ENCODE assay signal across 22 cellular contexts in genomic region chr10:65555192-65555591, GRCh38.
DNase-seq lines count a peak whose midpoint lies in the region; FAIRE-seq and TF ChIP-seq lines count a peak whose summit lies in the region.
"Had no signal": no experiment of that assay in that cellular context is flagged by ENCODE, and none has a peak within 500 bp of the region (broad histone marks: within the 10 kb centered on the region; RNA-seq: fewer than 3 reads in every experiment).

No MANE protein-coding gene starts in this region.

- H2BK15ac ChIP-seq in H1 (ENCODE audit: low read length) (no peak overlapping the region), neuronal stem cell (ENCODE audit: low read length) (no peak overlapping the region)

- no peak overlapping the region for H4K8ac ChIP-seq in H1 (ENCODE audit: extremely low read depth, insufficient read depth, low read length)
- no peak overlapping the region for H4K8ac ChIP-seq in neuronal stem cell (ENCODE audit: low read depth, low read length)

- H2AK5ac ChIP-seq in H1 (ENCODE audit: low read depth, low read length) (no peak overlapping the region), neuronal stem cell (ENCODE audit: low read depth, low read length) (no peak overlapping the region)

- POLR2A ChIA-PET in MCF 10A (lab: Yijun Ruan, JAX) (interaction anchor here (0.5 to 0.6 kb wide), 2 partner anchors 14 to 257 kb away, joined by 3 read pairs; no protein-coding TSS in a partner anchor), H1 (lab: Charles Lee; ENCODE audit: partially characterized antibody) (no interaction called here)

- H4K5ac ChIP-seq in H1 (ENCODE audit: insufficient read length, low read depth, low read length): no peak overlapping the region

- no peaks in the 10 kb centered on the region for H3K9me3 ChIP-seq in mammary epithelial cell (replicated peaks; ENCODE audit: insufficient read depth, low read length)
- H3K9me3 ChIP-seq in H1 (ENCODE audit: insufficient read depth in 2 of 2, low read depth in 1 of 2, low read length in 1 of 2): no peaks in the 10 kb centered on the region
- H3K9me3 ChIP-seq in neuronal stem cell (replicated peaks in 1 of 2; ENCODE audit: control insufficient read depth in 2 of 2, insufficient read depth in 1 of 2, low read depth in 1 of 2, low read length in 2 of 2): no peaks in the 10 kb centered on the region
- no peaks in the 10 kb centered on the region for H3K9me3 ChIP-seq in vagina

- peak; percentile 35 to 41; a peak in 3 of 4 replicates for TF ChIP-seq RAD21 in H1 (IDR thresholded peaks at IDR 0.05 in 1 of 2, conservative IDR thresholded peaks at IDR 0.05 in 1 of 2; ENCODE audit: low read depth in 2 of 2, low read length in 2 of 2)

- H3K79me2 ChIP-seq in mammary epithelial cell (ENCODE audit: insufficient read depth, low read length) (no peaks in the 10 kb centered on the region), H1 (ENCODE audit: control insufficient read depth in 1 of 2, insufficient read depth in 2 of 2, low read length in 2 of 2) (no peaks in the 10 kb centered on the region)

- no peaks in the 10 kb centered on the region for H3K27me3 Mint-ChIP-seq in MCF 10A (ENCODE audit: insufficient read depth, unreplicated experiment)

- no peak overlapping the region for H3K23ac ChIP-seq in H1 (ENCODE audit: insufficient read length)
- no peak overlapping the region for H3K23ac ChIP-seq in neuronal stem cell (ENCODE audit: low read depth, low read length, poor library complexity)

- no peak overlapping the region for H3K9ac ChIP-seq in mammary epithelial cell (ENCODE audit: insufficient read depth, low read length)
- H3K9ac ChIP-seq in H1 (replicated peaks in 1 of 4; ENCODE audit: extremely low read depth in 1 of 4, low read depth in 3 of 4, low read length in 3 of 4): no peak overlapping the region
- H3K9ac ChIP-seq in neuronal stem cell (ENCODE audit: low read depth, low read length, poor library complexity): no peak overlapping the region

- TF ChIP-seq POLR2A in H1 (IDR thresholded peaks at IDR 0.05; ENCODE audit: control extremely low read depth in 1 of 2, low read depth in 2 of 2, low read length in 2 of 2): no peak
- no peak for TF ChIP-seq POLR2A in GM12891 (IDR thresholded peaks at IDR 0.05; ENCODE audit: low read depth, low read length)
- no peak for TF ChIP-seq POLR2A in vagina (IDR thresholded peaks at IDR 0.05)

- no peaks in the 10 kb centered on the region for H3K4me1 Mint-ChIP-seq in MCF 10A (ENCODE audit: insufficient read depth, unreplicated experiment)

- H3K27ac Mint-ChIP-seq in MCF 10A (ENCODE audit: low read depth, unreplicated experiment): no peak overlapping the region

- H4K91ac ChIP-seq in H1 (replicated peaks; ENCODE audit: insufficient read length, low read length): no peak overlapping the region
- no peak overlapping the region for H4K91ac ChIP-seq in neuronal stem cell (ENCODE audit: low read depth, low read length, poor library complexity)

- no peaks in the 10 kb centered on the region for H3K36me3 ChIP-seq in mammary epithelial cell (ENCODE audit: insufficient read depth, low read length)
- H3K36me3 ChIP-seq in H1 (ENCODE audit: control insufficient read depth in 2 of 4, insufficient read depth in 4 of 4, low read length in 3 of 4): no peaks in the 10 kb centered on the region
- no peaks in the 10 kb centered on the region for H3K36me3 ChIP-seq in neuronal stem cell (replicated peaks in 1 of 2; ENCODE audit: control insufficient read depth in 2 of 2, insufficient read depth in 2 of 2, low read length in 2 of 2)
- no peaks in the 10 kb centered on the region for H3K36me3 ChIP-seq in vagina

- H2BK12ac ChIP-seq in H1 (ENCODE audit: low read depth, low read length) (no peak overlapping the region), neuronal stem cell (ENCODE audit: low read length) (no peak overlapping the region)

- no peak overlapping the region for H3K4me2 ChIP-seq in mammary epithelial cell (ENCODE audit: insufficient read depth, low read depth, low read length)
- H3K4me2 ChIP-seq in H1 (ENCODE audit: insufficient read depth in 1 of 2, low read depth in 2 of 2, low read length in 2 of 2): no peak overlapping the region
- no peak overlapping the region for H3K4me2 ChIP-seq in neuronal stem cell (ENCODE audit: insufficient read depth, low read length, poor library complexity, severe bottlenecking)

- DNase-seq in MCF 10A (ENCODE audit: unreplicated experiment) (peak; percentile 3), mammary epithelial cell (no peak), SK-MEL-5 (ENCODE audit: low read depth, low spot score) (peak; percentile 8), H1 (ENCODE audit: low read depth in 1 of 2, low spot score in 2 of 2) (no peak), neuronal stem cell (ENCODE audit: low spot score) (no peak), amygdala (lab: John Stamatoyannopoulos, UW) (no peak), GM12891 (ENCODE audit: insufficient read length, low spot score) (no peak), vagina (ENCODE audit: extremely low spot score in 2 of 2) (no peak)
- DNase-seq: 8988T, AML-193, EL, GF-D8, HCEC 1CT, MM.1S, NCI-H1048, NCI-H1417 treated with DMSO at 0.1 percent for 48 hours, NCI-H187, NCI-H2107, NCI-H2227 treated with DMSO at 0.1 percent for 48 hours, NCI-H510A treated with DMSO at 0.1 percent for 48 hours, NCI-H748 treated with DMSO at 0.1 percent for 48 hours had no signal

- H3K4me3 ChIP-seq in mammary epithelial cell (replicated peaks in 1 of 3; ENCODE audit: insufficient read depth in 1 of 3, low read depth in 2 of 3, low read length in 3 of 3) (no peak overlapping the region), H1 (ENCODE audit: extremely low read depth in 1 of 4, insufficient read depth in 2 of 4, low read depth in 3 of 4, low read length in 4 of 4) (no peak overlapping the region), neuronal stem cell (ENCODE audit: low read length in 2 of 2) (no peak overlapping the region), vagina (no peak overlapping the region)
- H3K4me3 ChIP-seq: K562 had no signal

- H3K27ac ChIP-seq in mammary epithelial cell (ENCODE audit: insufficient read depth, low read depth, low read length): no peak overlapping the region
- H3K27ac ChIP-seq in H1 (ENCODE audit: low read depth, low read length): no peak overlapping the region
- H3K27ac ChIP-seq in neuronal stem cell (replicated peaks; ENCODE audit: low read length): no peak overlapping the region
- H3K27ac ChIP-seq in vagina: no peak overlapping the region

- dilution Hi-C loops in mammary epithelial cell (cut with HindIII; ENCODE audit: low sequenced_read_pairs): no loop called here

- H3K23me2 ChIP-seq in H1 (ENCODE audit: low read depth, low read length): no peaks in the 10 kb centered on the region

- H3K4ac ChIP-seq in H1 (replicated peaks; ENCODE audit: insufficient read length, low read depth, low read length) (no peak overlapping the region), neuronal stem cell (ENCODE audit: low read length) (no peak overlapping the region)

- no peak overlapping the region for H3K56ac ChIP-seq in H1 (replicated peaks; ENCODE audit: insufficient read length, low read depth, low read length)

- no peak overlapping the region for H3K14ac ChIP-seq in H1 (ENCODE audit: insufficient read length)
- no peak overlapping the region for H3K14ac ChIP-seq in neuronal stem cell (ENCODE audit: low read length)

- H3K27me3 ChIP-seq in mammary epithelial cell (ENCODE audit: insufficient read depth, low read length): peaks cover 2% of the 10 kb centered on the region
- no peaks in the 10 kb centered on the region for H3K27me3 ChIP-seq in H1 (replicated peaks in 1 of 4; ENCODE audit: control insufficient read depth in 3 of 4, extremely low read depth in 1 of 4, insufficient read depth in 3 of 4, low read length in 3 of 4)
- H3K27me3 ChIP-seq in neuronal stem cell (ENCODE audit: control insufficient read depth in 3 of 3, insufficient read depth in 3 of 3, low read depth in 1 of 3, low read length in 3 of 3): no peaks in the 10 kb centered on the region
- no peaks in the 10 kb centered on the region for H3K27me3 ChIP-seq in vagina

- no peaks in the 10 kb centered on the region for H3K9me3 Mint-ChIP-seq in MCF 10A (ENCODE audit: unreplicated experiment)

- H2AFZ ChIP-seq in mammary epithelial cell (ENCODE audit: low read depth, low read length): no peak overlapping the region
- H2AFZ ChIP-seq in H1 (ENCODE audit: low read length): 0 out of 2 replicates have a peak overlapping the region, but pooled peaks have one; percentile 72
- H2AFZ ChIP-seq in neuronal stem cell (ENCODE audit: low read length): peak overlapping the region; percentile 83

- no peak overlapping the region for H3K4me3 Mint-ChIP-seq in MCF 10A (ENCODE audit: unreplicated experiment)

- H2BK5ac ChIP-seq in H1 (ENCODE audit: low read depth, low read length) (no peak overlapping the region), neuronal stem cell (ENCODE audit: low read length) (no peak overlapping the region)

- no peak for TF ChIP-seq CTCF in MCF 10A (IDR thresholded peaks at IDR 0.05; ENCODE audit: unreplicated experiment)
- TF ChIP-seq CTCF in mammary epithelial cell (conservative IDR thresholded peaks at IDR 0.05 in 1 of 2, IDR thresholded peaks at IDR 0.05 in 1 of 2; ENCODE audit: extremely low read depth in 1 of 2, insufficient read depth in 1 of 2, low read depth in 1 of 2, low read length in 2 of 2): peak in 1 of 2 donors; percentile 36
- TF ChIP-seq CTCF in H1 (IDR thresholded peaks at IDR 0.05; ENCODE audit: control extremely low read depth in 1 of 3, insufficient read depth in 1 of 3, low read depth in 1 of 3, low read length in 3 of 3): peak in 2 of 3 experiments; percentile 23 to 29; a peak in 2 of 4 replicates
- TF ChIP-seq CTCF in vagina (IDR thresholded peaks at IDR 0.05): no peak

- CTCF ChIA-PET in MCF 10A (lab: Yijun Ruan, JAX) (interaction anchor here (0.5 to 0.6 kb wide), 2 partner anchors 57 to 613 kb away, joined by 3 read pairs; no protein-coding TSS in a partner anchor), mammary epithelial cell (lab: Charles Lee; ENCODE audit: low non-redundant PET) (no interaction called here), H1 (lab: Charles Lee; ENCODE audit: partially characterized antibody) (interaction anchor here (0.6 to 0.7 kb wide), 2 partner anchors 620 to 1149 kb away, joined by 3 read pairs; no protein-coding TSS in a partner anchor)

- TF ChIP-seq EP300 in H1 (IDR thresholded peaks at IDR 0.05; ENCODE audit: borderline replicate concordance in 1 of 2, low read depth in 2 of 2, low read length in 2 of 2): no peak

- H3K4me1 ChIP-seq in mammary epithelial cell (ENCODE audit: insufficient read depth, low read length): no peaks in the 10 kb centered on the region
- H3K4me1 ChIP-seq in H1 (replicated peaks in 1 of 4; ENCODE audit: control insufficient read depth in 3 of 4, insufficient read depth in 4 of 4, low read length in 3 of 4): no peaks in the 10 kb centered on the region
- H3K4me1 ChIP-seq in neuronal stem cell (ENCODE audit: control insufficient read depth in 2 of 2, insufficient read depth in 1 of 2, low read depth in 1 of 2, low read length in 2 of 2): peaks cover 0 to 4% of the 10 kb centered on the region in 2 donors
- no peaks in the 10 kb centered on the region for H3K4me1 ChIP-seq in vagina

- BruUV-seq in MCF 10A (replicated peaks; lab: Mats Ljungman, UMichigan): no TSS peak
- BruUV-seq in mammary epithelial cell (replicated peaks; lab: Mats Ljungman, UMichigan): no TSS peak

- intact Hi-C loops in MCF 10A (cut with micrococcal nuclease): no loop called here
- intact Hi-C loops in mammary epithelial cell (cut with micrococcal nuclease): no loop called here
- intact Hi-C loops in vagina (cut with DNase I): no loop called here

- no peak overlapping the region for H2BK120ac ChIP-seq in H1 (replicated peaks; ENCODE audit: low read depth, low read length)
- no peak overlapping the region for H2BK120ac ChIP-seq in neuronal stem cell (ENCODE audit: low read depth, low read length)

- no peaks in the 10 kb centered on the region for H3K36me3 Mint-ChIP-seq in MCF 10A (ENCODE audit: insufficient read depth, unreplicated experiment)

- FAIRE-seq in H1 (lab: Jason Lieb, UNC) (no peak), GM12891 (lab: Jason Lieb, UNC) (no peak)
- FAIRE-seq: K562 had no signal

- no peaks in the 10 kb centered on the region for H3K79me1 ChIP-seq in H1 (ENCODE audit: low read depth, low read length)
- no peaks in the 10 kb centered on the region for H3K79me1 ChIP-seq in neuronal stem cell (ENCODE audit: low read depth, low read length)

- 69% methylated on average over 5 of the region's 5 CpGs for WGBS in mammary epithelial cell (ENCODE audit: low coverage, missing lambda C conversion rate)
- 82 to 100% methylated on average over 2 to 5 of the region's 5 CpGs for WGBS in H1 (ENCODE audit: extremely low coverage in 1 of 2, insufficient coverage in 1 of 2, insufficient read length in 1 of 2, insufficient replicate concordance in 2 of 2, low coverage in 1 of 2, low lambda C conversion rate in 2 of 2, missing lambda C conversion rate in 1 of 2), 2 experiments
- WGBS in neuronal stem cell (ENCODE audit: extremely low coverage in 2 of 2, insufficient read length in 2 of 2, insufficient replicate concordance in 1 of 2), 2 donors: 100% methylated on average over 2 of the region's 5 CpGs; no CpG with 5 or more reads in 1 of the 2 donors

- in situ Hi-C loops in mammary epithelial cell (cut with MboI; ENCODE audit: low sequenced_read_pairs in 2 of 2) (no loop called here), SK-MEL-5 (cut with HindIII; ENCODE audit: low pct_unique_long_range_greater_than_20kb, low sequenced_read_pairs) (no loop called here)

- no peaks in the 10 kb centered on the region for H4K20me1 ChIP-seq in mammary epithelial cell (ENCODE audit: insufficient read depth, low read length)
- no peaks in the 10 kb centered on the region for H4K20me1 ChIP-seq in H1 (replicated peaks in 1 of 2; ENCODE audit: control insufficient read depth in 1 of 2, insufficient read depth in 2 of 2, low read length in 2 of 2)

- H3K18ac ChIP-seq in H1 (ENCODE audit: extremely low read depth, low read length): no peak overlapping the region; the same call in 1 of the 2 replicates
- H3K18ac ChIP-seq in neuronal stem cell (ENCODE audit: low read length): no peak overlapping the region

- no peak overlapping the region for H2BK20ac ChIP-seq in H1 (ENCODE audit: low read length)

Comparison
In these comparisons a context has a peak if more than half of its experiments do, and no peak if none do; other contexts are left out.
1. DNase-seq: peak in MCF 10A (single experiment) and SK-MEL-5 (single experiment); none in mammary epithelial cell (single experiment), H1 (0 of 2), neuronal stem cell (single experiment), amygdala (0 of 56), GM12891 (single experiment) and vagina (0 of 2).
2. CTCF ChIP-seq: peak in H1 (2 of 3); none in MCF 10A (single experiment) and vagina (0 of 3).